17 cellular contexts compared by ENCODE assay signal in the genomic region with DNA sequence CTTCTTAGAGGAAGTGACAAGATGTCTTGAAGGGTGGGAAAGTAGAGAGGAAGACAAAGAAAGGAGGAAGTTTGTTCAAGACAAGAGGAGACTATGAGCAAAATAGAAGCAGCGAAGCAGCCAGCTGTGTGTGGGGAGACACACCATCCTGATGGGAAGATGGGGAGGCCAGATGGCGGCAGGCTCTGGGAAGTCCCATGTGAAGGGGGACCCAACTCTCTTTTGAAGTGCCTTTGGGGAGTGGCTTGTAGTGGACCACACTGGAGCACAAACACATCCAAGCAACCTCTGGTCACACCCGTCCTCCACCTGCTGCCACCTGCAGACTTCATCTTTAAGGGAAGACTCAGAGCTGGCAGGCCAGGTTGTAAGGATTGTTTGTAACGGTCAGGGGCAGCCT. TPM values are rescaled to one million over a fixed set of nuclear protein-coding genes. Genes with fewer than 3 reads are reported as not detected.
"Had no signal": no experiment of that assay in that cellular context is flagged by ENCODE, and none has a peak within 500 bp of the region (broad histone marks: within the 10 kb centered on the region; RNA-seq: fewer than 3 reads in every experiment).

No MANE protein-coding gene starts in this region.

- H3K27ac Mint-ChIP-seq: activated CD4-positive, alpha-beta T cell treated with anti-CD3 and anti-CD28 coated beads, Interleukin-2, amount 10 ng/mL, durations not matched to agents 7 days and 5 days; endodermal cell; stimulated activated naive CD8-positive, alpha-beta T cell treated with anti-CD3 and anti-CD28 coated beads, Interleukin-15, Interleukin-2, amounts not matched to agents 100 ng/mL and 50 ng/mL, for 24 hours had no signal

- H3K4me3 Mint-ChIP-seq: activated CD4-positive, alpha-beta T cell treated with anti-CD3 and anti-CD28 coated beads, Interleukin-2, amount 10 ng/mL, durations not matched to agents 7 days and 5 days; central memory CD8-positive, alpha-beta T cell; endodermal cell; stimulated activated naive CD8-positive, alpha-beta T cell treated with anti-CD3 and anti-CD28 coated beads, Interleukin-15, Interleukin-2, amounts not matched to agents 100 ng/mL and 50 ng/mL, for 24 hours had no signal

- H3K9me3 Mint-ChIP-seq: activated CD4-positive, alpha-beta T cell treated with anti-CD3 and anti-CD28 coated beads, Interleukin-2, amount 10 ng/mL, durations not matched to agents 7 days and 5 days; central memory CD8-positive, alpha-beta T cell; endodermal cell; stimulated activated naive CD8-positive, alpha-beta T cell treated with anti-CD3 and anti-CD28 coated beads, Interleukin-15, Interleukin-2, amounts not matched to agents 100 ng/mL and 50 ng/mL, for 24 hours had no signal

- DNase-seq: activated CD4-positive, alpha-beta T cell treated with anti-CD3 and anti-CD28 coated beads, Interleukin-2, amount 10 ng/mL, durations not matched to agents 7 days and 5 days; activated CD8-positive, alpha-beta memory T cell treated with anti-CD3 and anti-CD28 coated beads for 24 hours; activated naive CD4-positive, alpha-beta T cell treated with Interleukin-2 at 50 U/mL for 16 hours; aorta; brain microvascular endothelial cell; colonic mucosa; endodermal cell; foreskin keratinocyte; glutamatergic neuron; islet precursor cell; stimulated activated CD4-positive, alpha-beta T cell treated with anti-CD3 and anti-CD28 coated beads, Interleukin-12 subunit alpha, Interleukin-12 subunit beta, amount 100 ng/mL, for 4 hours; stimulated activated CD4-positive, alpha-beta T cell treated with anti-CD3 and anti-CD28 coated beads, Interleukin-2, amount 100 ng/mL, for 24 hours; T-helper 2 cell; transverse colon had no signal

- H3K27me3 Mint-ChIP-seq: activated CD4-positive, alpha-beta T cell treated with anti-CD3 and anti-CD28 coated beads, Interleukin-2, amount 10 ng/mL, durations not matched to agents 7 days and 5 days; central memory CD8-positive, alpha-beta T cell; stimulated activated naive CD8-positive, alpha-beta T cell treated with anti-CD3 and anti-CD28 coated beads, Interleukin-15, Interleukin-2, amounts not matched to agents 100 ng/mL and 50 ng/mL, for 24 hours had no signal

- ATAC-seq: foreskin keratinocyte had no signal

RNA-seq across cellular contexts. Expression of a gene that starts 39.8 kb away (rescaled TPM):
- total RNA-seq: activated CD4-positive, alpha-beta T cell treated with anti-CD3 and anti-CD28 coated beads, Interleukin-2, amount 10 ng/mL, durations not matched to agents 7 days and 5 days; endodermal cell; fibroblast of lung; foreskin keratinocyte had no signal
